8 cellular contexts compared by ENCODE assay signal in the genomic region with DNA sequence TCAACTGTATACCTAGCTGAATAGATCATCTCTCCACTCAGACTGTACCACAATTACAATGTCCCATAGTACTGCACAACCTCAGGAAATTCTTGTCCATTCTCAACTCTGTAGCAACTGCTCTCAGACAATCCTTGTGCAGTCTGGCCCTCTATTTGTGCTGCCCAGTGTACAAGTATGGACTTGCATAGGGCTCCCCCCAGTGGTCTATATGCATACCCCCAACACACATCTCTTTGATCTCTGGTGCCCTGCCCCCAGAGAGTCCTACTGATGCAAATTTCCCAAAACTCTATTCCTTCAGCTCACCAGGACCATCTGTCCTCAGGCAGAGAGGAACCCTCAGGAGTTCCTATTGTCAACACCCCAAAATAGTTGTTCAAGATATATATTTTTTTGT.
DNase-seq lines count a peak whose midpoint lies in the region; ATAC-seq, FAIRE-seq and TF ChIP-seq lines count a peak whose summit lies in the region.

No MANE protein-coding gene starts in this region.

- H3K4me1 ChIP-seq in DOHH2 (ENCODE audit: control insufficient read depth, low read length) (no peaks in the 10 kb centered on the region), HepG2 (ENCODE audit: insufficient read depth, low read length) (peaks cover 8% of the 10 kb centered on the region), tibial artery (no peaks in the 10 kb centered on the region)

- H3K9me2 ChIP-seq in DOHH2 (replicated peaks; ENCODE audit: control insufficient read depth, low read length), result no peaks in the 10 kb centered on the region

- BruUV-seq in HepG2 (replicated peaks; lab: Mats Ljungman, UMichigan), result no TSS peak

- no peak overlapping the region for H3K27ac ChIP-seq in DOHH2 (ENCODE audit: low read depth, low read length)
- no peak overlapping the region for H3K27ac ChIP-seq in HepG2 (ENCODE audit: extremely low read length, insufficient read depth, low read length)
- no peak overlapping the region for H3K27ac ChIP-seq in tibial artery

- peak; percentile 72 for FAIRE-seq in HepG2 (lab: Jason Lieb, UNC)

- no peak overlapping the region for H3K4me2 ChIP-seq in DOHH2 (ENCODE audit: low read length)
- no peak overlapping the region for H3K4me2 ChIP-seq in HepG2 (ENCODE audit: low read depth, low read length)

- H4K20me1 ChIP-seq in DOHH2 (ENCODE audit: control insufficient read depth, insufficient read depth, low read depth, low read length) (no peaks in the 10 kb centered on the region), HepG2 (ENCODE audit: insufficient read depth, low read length) (no peaks in the 10 kb centered on the region)

- H3K4me3 ChIP-seq in DOHH2 (ENCODE audit: low read length) (no peak overlapping the region), HepG2 (replicated peaks in 1 of 3; ENCODE audit: insufficient read depth in 1 of 3, low read depth in 2 of 3, low read length in 3 of 3) (no peak overlapping the region), tibial artery (no peak overlapping the region)

- no peaks in the 10 kb centered on the region for H3K36me3 ChIP-seq in DOHH2 (ENCODE audit: control insufficient read depth, low read length)
- H3K36me3 ChIP-seq in HepG2 (replicated peaks in 1 of 2; ENCODE audit: control insufficient read depth in 1 of 2, insufficient read depth in 2 of 2, low read length in 2 of 2), result no peaks in the 10 kb centered on the region
- H3K36me3 ChIP-seq in tibial artery, result no peaks in the 10 kb centered on the region

- TF ChIP-seq EP300 in HepG2 (IDR thresholded peaks at IDR 0.05; ENCODE audit: low read depth in 2 of 2, low read length in 2 of 2), result no peak
- no peak for TF ChIP-seq EP300 in HepG2 (CRISPR knock-in tag; IDR thresholded peaks at IDR 0.05; ENCODE audit: borderline replicate concordance)

- TF ChIP-seq RAD21 in HepG2 (CRISPR knock-in tag; IDR thresholded peaks at IDR 0.05), result peak; percentile 73

- TF ChIP-seq CTCF in DOHH2 (IDR thresholded peaks at IDR 0.05; ENCODE audit: low read depth, low read length, poor library complexity, severe bottlenecking) (peak; percentile 62), GM20000 (IDR thresholded peaks at IDR 0.05; ENCODE audit: extremely low read depth, missing control alignments) (peak; percentile 40), HepG2 (CRISPR knock-in tag; IDR thresholded peaks at IDR 0.05) (peak; percentile 81), tibial artery (IDR thresholded peaks at IDR 0.05) (no peak)

- DNase-seq in GM20000 (ENCODE audit: low spot score) (peak; percentile 14), HT-29 (ENCODE audit: low spot score) (peak; percentile 69), SHP77 treated with DMSO at 0.1 percent for 48 hours (lab: John Stamatoyannopoulos, UW) (peak; percentile 76), HepG2 (ENCODE audit: low spot score) (peak; percentile 77), tibial artery (no peak), amygdala (lab: John Stamatoyannopoulos, UW) (no peak)

- in situ Hi-C loops in HepG2 (cut with HindIII; ENCODE audit: extremely low pct_ligation_motif_present, low pct_unique_long_range_greater_than_20kb), result loop anchor here (5.0 kb wide), 1 partner anchor 62 kb away; no protein-coding TSS in a partner anchor

- H3F3A ChIP-seq in DOHH2 (ENCODE audit: control insufficient read depth, insufficient read depth), result no peaks in the 10 kb centered on the region

- H3K9me3 ChIP-seq in DOHH2 (ENCODE audit: control insufficient read depth, insufficient read depth, low read length) (no peaks in the 10 kb centered on the region), HepG2 (ENCODE audit: low read length) (no peaks in the 10 kb centered on the region), tibial artery (no peaks in the 10 kb centered on the region)

- no peak overlapping the region for H3K9ac ChIP-seq in HepG2 (ENCODE audit: insufficient read depth, low read depth, low read length)

- H3K79me2 ChIP-seq in DOHH2 (ENCODE audit: control insufficient read depth, low read length) (no peaks in the 10 kb centered on the region), HepG2 (ENCODE audit: insufficient read depth, low read length) (no peaks in the 10 kb centered on the region)

- peak; percentile 100 for ATAC-seq in HepG2
- no peak for ATAC-seq in GM19023 (IDR thresholded peaks at IDR 0.05; ENCODE audit: unreplicated experiment)

- H3K27me3 ChIP-seq in DOHH2 (ENCODE audit: control insufficient read depth, low read length) (no peaks in the 10 kb centered on the region), HepG2 (ENCODE audit: control insufficient read depth in 1 of 2, insufficient read depth in 2 of 2, low read length in 2 of 2) (no peaks in the 10 kb centered on the region; a peak in 1 of 5 replicates), tibial artery (no peaks in the 10 kb centered on the region)

- intact Hi-C loops in HepG2 (cut with micrococcal nuclease; ENCODE audit: unreplicated experiment), result loop anchor here (1.0 to 2.0 kb wide), 2 partner anchors 62 to 148 kb away; no protein-coding TSS in a partner anchor
- intact Hi-C loops in tibial artery (cut with DNase I; ENCODE audit: low total_unique reads), result no loop called here

- POLR2A ChIA-PET in HepG2 (lab: Yijun Ruan, JAX), result no interaction called here

- no peak for TF ChIP-seq POLR2A in HepG2 (IDR thresholded peaks at IDR 0.05; ENCODE audit: insufficient read depth in 1 of 2, low read depth in 2 of 2, low read length in 2 of 2)

- CTCF ChIA-PET in HepG2 (lab: Yijun Ruan, JAX; ENCODE audit: low intra/inter-chr PET ratio, low total read pairs), result interaction anchor here (1.1 to 1.3 kb wide), 2 partner anchors 133 to 149 kb away, joined by 4 to 7 read pairs; no protein-coding TSS in a partner anchor

- H2AFZ ChIP-seq in HepG2 (ENCODE audit: low read length), result no peak overlapping the region

TF ChIP-seq in HepG2, 621 proteins besides CTCF, POLR2A, EP300 and RAD21 (continues in another document):
- no peak for TF ChIP-seq CENPX (CRISPR knock-in tag; IDR thresholded peaks at IDR 0.05)
- TF ChIP-seq REXO4 (CRISPR knock-in tag; IDR thresholded peaks at IDR 0.05; ENCODE audit: borderline replicate concordance), result no peak
- 0 out of 2 replicates have a peak, but pooled peaks have one; percentile 33 for TF ChIP-seq IKZF5 (CRISPR knock-in tag; IDR thresholded peaks at IDR 0.05)
- TF ChIP-seq ZNF33A (CRISPR knock-in tag; IDR thresholded peaks at IDR 0.05; ENCODE audit: borderline replicate concordance), result no peak
- no peak for TF ChIP-seq HDAC6 (IDR thresholded peaks at IDR 0.05; ENCODE audit: low read depth, low read length)
- TF ChIP-seq HDAC2 (CRISPR knock-in tag; IDR thresholded peaks at IDR 0.05), result no peak
- no peak for TF ChIP-seq SAP130 (CRISPR knock-in tag; IDR thresholded peaks at IDR 0.05; ENCODE audit: low read depth)
- TF ChIP-seq ZNF235 (CRISPR knock-in tag; IDR thresholded peaks at IDR 0.05; ENCODE audit: borderline replicate concordance), result no peak
- TF ChIP-seq NAIF1 (CRISPR knock-in tag; IDR thresholded peaks at IDR 0.05; ENCODE audit: borderline replicate concordance), result no peak
- no peak for TF ChIP-seq ZNF432 (CRISPR knock-in tag; IDR thresholded peaks at IDR 0.05; ENCODE audit: borderline replicate concordance)
- TF ChIP-seq KLF16 (CRISPR knock-in tag; IDR thresholded peaks at IDR 0.05), result peak in 1 of 2 experiments; percentile 48; a peak in 1 of 4 replicates
- TF ChIP-seq TMF1 (CRISPR knock-in tag; IDR thresholded peaks at IDR 0.05; ENCODE audit: low read depth), result no peak
- TF ChIP-seq MTF2 (CRISPR knock-in tag; IDR thresholded peaks at IDR 0.05; ENCODE audit: borderline replicate concordance), result no peak
- TF ChIP-seq, protein P1, sequence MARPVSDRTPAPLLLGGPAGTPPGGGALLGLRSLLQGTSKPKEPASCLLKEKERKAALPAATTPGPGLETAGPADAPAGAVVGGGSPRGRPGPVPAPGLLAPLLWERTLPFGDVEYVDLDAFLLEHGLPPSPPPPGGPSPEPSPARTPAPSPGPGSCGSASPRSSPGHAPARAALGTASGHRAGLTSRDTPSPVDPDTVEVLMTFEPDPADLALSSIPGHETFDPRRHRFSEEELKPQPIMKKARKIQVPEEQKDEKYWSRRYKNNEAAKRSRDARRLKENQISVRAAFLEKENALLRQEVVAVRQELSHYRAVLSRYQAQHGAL (CRISPR knock-in tag; IDR thresholded peaks at IDR 0.05; ENCODE audit: not compliant biosample characterization), result no peak
- TF ChIP-seq, protein P2, sequence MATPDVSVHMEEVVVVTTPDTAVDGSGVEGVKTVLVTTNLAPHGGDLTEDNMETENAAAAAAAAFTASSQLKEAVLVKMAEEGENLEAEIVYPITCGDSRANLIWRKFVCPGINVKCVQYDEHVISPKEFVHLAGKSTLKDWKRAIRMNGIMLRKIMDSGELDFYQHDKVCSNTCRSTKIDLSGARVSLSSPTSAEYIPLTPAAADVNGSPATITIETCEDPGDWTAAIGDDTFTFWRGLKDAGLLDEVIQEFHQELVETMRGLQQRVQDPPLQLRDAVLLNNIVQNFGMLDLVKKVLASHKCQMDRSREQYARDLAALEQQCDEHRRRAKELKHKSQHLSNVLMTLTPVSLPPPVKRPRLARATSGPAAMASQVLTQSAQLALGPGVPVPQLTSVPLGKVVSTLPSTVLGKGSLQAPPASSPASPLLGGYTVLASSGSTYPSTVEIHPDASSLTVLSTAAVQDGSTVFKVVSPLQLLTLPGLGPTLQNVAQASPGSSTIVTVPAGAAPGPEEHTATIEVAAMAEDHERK (CRISPR knock-in tag; IDR thresholded peaks at IDR 0.05; ENCODE audit: low read depth), result no peak
- TF ChIP-seq ZNF7 (CRISPR knock-in tag; IDR thresholded peaks at IDR 0.05), result no peak

Comparison
In these comparisons a context has a peak if more than half of its experiments do, and no peak if none do; other contexts are left out.
1. CTCF ChIP-seq: peak in DOHH2 (single experiment), GM20000 (single experiment) and HepG2 (single experiment); none in tibial artery (0 of 2).
2. DNase-seq: peak in GM20000 (single experiment), HT-29 (single experiment), SHP77 treated with DMSO at 0.1 percent for 48 hours (single experiment) and HepG2 (single experiment); none in tibial artery (0 of 2) and amygdala (0 of 56).